ENCODE assay signal across 9 cellular contexts in the genomic region with DNA sequence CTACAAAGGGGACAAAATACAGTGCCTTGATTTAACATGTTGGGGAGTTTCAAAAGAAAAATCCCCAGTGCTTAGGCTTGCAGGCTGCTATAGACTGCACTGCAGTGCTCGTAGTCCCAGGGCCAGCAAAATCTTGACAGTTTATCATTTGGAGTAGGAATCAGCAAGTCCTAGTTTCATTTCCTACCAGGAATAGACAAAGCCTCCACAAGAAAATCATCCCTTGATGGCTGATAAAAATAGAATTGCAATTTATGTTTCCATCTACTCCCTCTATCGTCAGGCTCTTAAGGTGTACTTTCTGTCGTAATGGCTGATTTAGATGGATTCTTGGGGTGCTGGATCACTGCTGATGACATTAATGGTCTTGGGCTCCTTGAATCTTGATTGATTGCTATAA.
ATAC-seq and TF ChIP-seq lines count a peak whose summit lies in the region.
"Had no signal": no experiment of that assay in that cellular context is flagged by ENCODE, and none has a peak within 500 bp of the region (broad histone marks: within the 10 kb centered on the region; RNA-seq: fewer than 3 reads in every experiment).

No MANE protein-coding gene starts in this region.

- ATAC-seq in GM21723 (IDR thresholded peaks at IDR 0.05; ENCODE audit: unreplicated experiment): no peak
- ATAC-seq: A549; CD8-positive, alpha-beta T cell had no signal

- peak overlapping the region; percentile 32 for H3K9ac ChIP-seq in neural cell (ENCODE audit: low read length)
- H3K9ac ChIP-seq: BLaER1; BLaER1 treated with 17β-estradiol and CSF1 and Interleukin-3, amounts not matched to agents 10 nM and 100 nM had no signal

- no peaks in the 10 kb centered on the region for H3K36me3 ChIP-seq in neural cell (ENCODE audit: insufficient read depth, low read length)
- H3K36me3 ChIP-seq: BE2C; BLaER1; BLaER1 treated with 17β-estradiol and CSF1 and Interleukin-3, amounts not matched to agents 10 nM and 100 nM had no signal

- peaks cover 4% of the 10 kb centered on the region for H3K9me3 ChIP-seq in neural cell (ENCODE audit: low read length)
- H3K9me3 ChIP-seq: A549, BE2C, BLaER1 had no signal

- peak overlapping the region; percentile 2 for H3K4me3 ChIP-seq in neural cell (ENCODE audit: low read length)
- H3K4me3 ChIP-seq: A549; BLaER1; BLaER1 treated with 17β-estradiol and CSF1 and Interleukin-3, amounts not matched to agents 10 nM and 100 nM had no signal

- no peaks in the 10 kb centered on the region for H3K79me2 ChIP-seq in neural cell (replicated peaks; ENCODE audit: insufficient read depth, low read length)

- peak; percentile 46 for TF ChIP-seq CTCF in neural cell (IDR thresholded peaks at IDR 0.05; ENCODE audit: poor library complexity, severe bottlenecking)

- no peak overlapping the region for H3K4me2 ChIP-seq in neural cell (ENCODE audit: low read length)
- H3K4me2 ChIP-seq: A549; BLaER1; BLaER1 treated with 17β-estradiol and CSF1 and Interleukin-3, amounts not matched to agents 10 nM and 100 nM had no signal

- peak overlapping the region; percentile 83 for H3K27ac ChIP-seq in neural cell (ENCODE audit: low read length)
- H3K27ac ChIP-seq: 22Rv1; A549; BLaER1; BLaER1 treated with 17β-estradiol and CSF1 and Interleukin-3, amounts not matched to agents 10 nM and 100 nM; C4-2B had no signal

- TF ChIP-seq EP300 in neural cell (conservative IDR thresholded peaks at IDR 0.05; ENCODE audit: poor library complexity, severe bottlenecking): peak; percentile 88

- no peaks in the 10 kb centered on the region for H3K27me3 ChIP-seq in neural cell (ENCODE audit: insufficient read depth, low read depth, low read length)
- H3K27me3 ChIP-seq: BE2C; BLaER1; BLaER1 treated with 17β-estradiol and CSF1 and Interleukin-3, amounts not matched to agents 10 nM and 100 nM had no signal

- no peaks in the 10 kb centered on the region for H3F3A ChIP-seq in neural cell (ENCODE audit: insufficient read depth, low read length, poor library complexity, severe bottlenecking)

- H3K9me2 ChIP-seq in neural cell (ENCODE audit: insufficient read depth, low read length): no peaks in the 10 kb centered on the region

- peak overlapping the region; percentile 1 for H2AFZ ChIP-seq in neural cell (ENCODE audit: low read depth, low read length)

- TF ChIP-seq RAD21 in neural cell (conservative IDR thresholded peaks at IDR 0.05): peak; percentile 51

- no peaks in the 10 kb centered on the region for H4K20me1 ChIP-seq in neural cell (ENCODE audit: insufficient read depth)
- H4K20me1 ChIP-seq: BLaER1; BLaER1 treated with 17β-estradiol and CSF1 and Interleukin-3, amounts not matched to agents 10 nM and 100 nM had no signal

TF ChIP-seq in neural cell, 6 proteins besides CTCF, POLR2A, EP300 and RAD21:
- no peak for TF ChIP-seq SMC3 (conservative IDR thresholded peaks at IDR 0.05; ENCODE audit: poor library complexity)
- TF ChIP-seq, protein P1, sequence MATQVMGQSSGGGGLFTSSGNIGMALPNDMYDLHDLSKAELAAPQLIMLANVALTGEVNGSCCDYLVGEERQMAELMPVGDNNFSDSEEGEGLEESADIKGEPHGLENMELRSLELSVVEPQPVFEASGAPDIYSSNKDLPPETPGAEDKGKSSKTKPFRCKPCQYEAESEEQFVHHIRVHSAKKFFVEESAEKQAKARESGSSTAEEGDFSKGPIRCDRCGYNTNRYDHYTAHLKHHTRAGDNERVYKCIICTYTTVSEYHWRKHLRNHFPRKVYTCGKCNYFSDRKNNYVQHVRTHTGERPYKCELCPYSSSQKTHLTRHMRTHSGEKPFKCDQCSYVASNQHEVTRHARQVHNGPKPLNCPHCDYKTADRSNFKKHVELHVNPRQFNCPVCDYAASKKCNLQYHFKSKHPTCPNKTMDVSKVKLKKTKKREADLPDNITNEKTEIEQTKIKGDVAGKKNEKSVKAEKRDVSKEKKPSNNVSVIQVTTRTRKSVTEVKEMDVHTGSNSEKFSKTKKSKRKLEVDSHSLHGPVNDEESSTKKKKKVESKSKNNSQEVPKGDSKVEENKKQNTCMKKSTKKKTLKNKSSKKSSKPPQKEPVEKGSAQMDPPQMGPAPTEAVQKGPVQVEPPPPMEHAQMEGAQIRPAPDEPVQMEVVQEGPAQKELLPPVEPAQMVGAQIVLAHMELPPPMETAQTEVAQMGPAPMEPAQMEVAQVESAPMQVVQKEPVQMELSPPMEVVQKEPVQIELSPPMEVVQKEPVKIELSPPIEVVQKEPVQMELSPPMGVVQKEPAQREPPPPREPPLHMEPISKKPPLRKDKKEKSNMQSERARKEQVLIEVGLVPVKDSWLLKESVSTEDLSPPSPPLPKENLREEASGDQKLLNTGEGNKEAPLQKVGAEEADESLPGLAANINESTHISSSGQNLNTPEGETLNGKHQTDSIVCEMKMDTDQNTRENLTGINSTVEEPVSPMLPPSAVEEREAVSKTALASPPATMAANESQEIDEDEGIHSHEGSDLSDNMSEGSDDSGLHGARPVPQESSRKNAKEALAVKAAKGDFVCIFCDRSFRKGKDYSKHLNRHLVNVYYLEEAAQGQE (IDR thresholded peaks at IDR 0.05; ENCODE audit: borderline replicate concordance): peak; percentile 98
